8 cellular contexts compared by ENCODE assay signal in the genomic region with DNA sequence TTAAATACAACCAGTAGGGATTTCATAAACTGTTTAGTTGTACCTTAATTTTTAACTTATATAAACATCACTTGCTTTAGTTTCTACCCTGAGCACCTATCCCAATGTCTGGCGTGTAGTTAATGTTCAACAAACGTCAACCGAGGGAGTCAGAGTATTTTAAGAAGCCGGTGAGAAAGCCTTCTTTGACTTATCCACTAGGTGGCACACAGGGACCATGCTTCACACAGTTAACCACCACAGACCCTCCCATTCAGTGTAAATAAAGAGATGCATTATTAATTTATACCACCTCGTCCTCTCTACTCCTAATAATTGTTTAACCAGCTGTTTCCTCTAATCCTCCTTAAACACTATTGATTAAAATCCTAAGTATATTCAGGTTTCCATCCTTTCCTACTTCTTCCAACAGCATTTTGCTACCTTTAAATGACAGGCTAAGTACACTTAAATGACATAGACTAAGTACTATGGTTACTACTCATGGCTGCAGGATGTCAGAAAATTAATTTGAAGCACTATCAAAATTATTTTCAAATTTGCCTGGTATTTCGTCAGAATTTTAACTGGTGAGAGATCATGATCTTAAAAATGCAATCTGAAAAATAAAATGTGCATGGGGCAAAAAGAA. TPM values are rescaled to one million over a fixed set of nuclear protein-coding genes. Genes with fewer than 3 reads are reported as not detected.
A peak's percentile ranks its signal among the peaks of the same experiment; 100 is the strongest.
DNase-seq lines count a peak whose midpoint lies in the region; ATAC-seq and TF ChIP-seq lines count a peak whose summit lies in the region.

No MANE protein-coding gene starts in this region.

- H3K4me3 Mint-ChIP-seq in HFFc6 (peak overlapping the region; percentile 86; the same call in 1 of the 2 replicates), chondrocyte (ENCODE audit: unreplicated experiment) (peak overlapping the region; percentile 84)

- H3K36me3 Mint-ChIP-seq in HFFc6 (ENCODE audit: low read depth) (no peaks in the 10 kb centered on the region), chondrocyte (ENCODE audit: low read depth) (peaks cover 2% of the 10 kb centered on the region)

- TF ChIP-seq RAD21 in liver (IDR thresholded peaks at IDR 0.05) = peak; percentile 98 to 99

- peak; percentile 77 for DNase-seq in ACHN
- DNase-seq in HFFc6 = peak; percentile 35
- DNase-seq in LHCN-M2 (ENCODE audit: low read depth) = peak; percentile 61
- DNase-seq in OCI-M2 (lab: John Stamatoyannopoulos, UW; ENCODE audit: unreplicated experiment) = peak; percentile 19
- no peak for DNase-seq in chondrocyte (ENCODE audit: low spot score)
- DNase-seq in upper lobe of left lung = no peak

- H3K36me3 ChIP-seq in liver (ENCODE audit: control insufficient read depth in 4 of 4, insufficient read depth in 3 of 4, low read depth in 1 of 4, low read length in 3 of 4) (no peaks in the 10 kb centered on the region), upper lobe of left lung (no peaks in the 10 kb centered on the region)

- no peak overlapping the region for H3K9ac ChIP-seq in liver (ENCODE audit: low read depth in 1 of 2, low read length in 2 of 2)

- WGBS in liver = 8% methylated on average over 6 of the region's 6 CpGs
- WGBS in upper lobe of left lung, 2 donors = 6 to 8% methylated on average over 6 of the region's 6 CpGs

- H3K27ac ChIP-seq in liver (ENCODE audit: low read depth in 1 of 2, low read length in 2 of 2) = no peak overlapping the region
- no peak overlapping the region for H3K27ac ChIP-seq in upper lobe of left lung

- H3K27me3 Mint-ChIP-seq in HFFc6 (ENCODE audit: insufficient read depth) (peaks cover 29% of the 10 kb centered on the region; the same call in 1 of the 2 replicates), chondrocyte (ENCODE audit: low read depth) (no peaks in the 10 kb centered on the region)

- TF ChIP-seq EP300 in upper lobe of left lung (IDR thresholded peaks at IDR 0.05) = no peak

- no peaks in the 10 kb centered on the region for H3K9me3 Mint-ChIP-seq in HFFc6
- H3K9me3 Mint-ChIP-seq in chondrocyte (ENCODE audit: low read depth) = no peaks in the 10 kb centered on the region

- TF ChIP-seq CTCF in GM12875 (IDR thresholded peaks at IDR 0.05; ENCODE audit: borderline replicate concordance, insufficient read depth, low read depth, low read length) = peak; percentile 67
- peak; percentile 90 for TF ChIP-seq CTCF in HFFc6 (IDR thresholded peaks at IDR 0.05)
- TF ChIP-seq CTCF in chondrocyte (IDR thresholded peaks at IDR 0.05) = peak; percentile 99
- peak; percentile 85 for TF ChIP-seq CTCF in liver (IDR thresholded peaks at IDR 0.05; ENCODE audit: low read depth, low read length, missing input control)
- peak; percentile 39 to 73 (median 68) for TF ChIP-seq CTCF in upper lobe of left lung (IDR thresholded peaks at IDR 0.05)

- no peak overlapping the region for H3K4me3 ChIP-seq in GM12875 (ENCODE audit: low read depth, low read length)
- no peak overlapping the region for H3K4me3 ChIP-seq in liver (ENCODE audit: low read depth in 1 of 3, low read length in 3 of 3)
- no peak overlapping the region for H3K4me3 ChIP-seq in upper lobe of left lung

- H3K9me3 ChIP-seq in liver (ENCODE audit: control insufficient read depth in 4 of 4, low read length in 3 of 4) = no peaks in the 10 kb centered on the region
- no peaks in the 10 kb centered on the region for H3K9me3 ChIP-seq in upper lobe of left lung

- H3K27me3 ChIP-seq in liver (ENCODE audit: control insufficient read depth in 4 of 4, insufficient read depth in 4 of 4, low read length in 3 of 4) (peaks cover 0 to 8% (median 5%) of the 10 kb centered on the region in 4 donors), upper lobe of left lung (peaks cover 0 to 4% (median 0%) of the 10 kb centered on the region in 4 donors)

- H3K4me1 ChIP-seq in liver (ENCODE audit: control insufficient read depth in 4 of 4, insufficient read depth in 4 of 4, low read length in 3 of 4) (peaks cover 7 to 14% (median 11%) of the 10 kb centered on the region in 4 donors), upper lobe of left lung (peaks cover 8 to 19% (median 9%) of the 10 kb centered on the region in 4 donors)

- peaks cover 32% of the 10 kb centered on the region for H3K4me1 Mint-ChIP-seq in HFFc6 (ENCODE audit: low read depth)
- peaks cover 85% of the 10 kb centered on the region for H3K4me1 Mint-ChIP-seq in chondrocyte (ENCODE audit: low read depth)

- H3K27ac Mint-ChIP-seq in HFFc6 = peak overlapping the region; percentile 3; the same call in 1 of the 2 replicates
- H3K27ac Mint-ChIP-seq in chondrocyte (ENCODE audit: unreplicated experiment) = peak overlapping the region; percentile 95

- ATAC-seq in upper lobe of left lung (ENCODE audit: low FRiP score in 2 of 2) = peak in 1 of 2 donors; percentile 71

- in situ Hi-C loops in ACHN (cut with HindIII; ENCODE audit: low pct_ligation_motif_present, low pct_unique_long_range_greater_than_20kb, low sequenced_read_pairs) = no loop called here

- TF ChIP-seq POLR2A in upper lobe of left lung (IDR thresholded peaks at IDR 0.05) = no peak

TF ChIP-seq in liver, 16 proteins besides CTCF, POLR2A, EP300 and RAD21:
- TF ChIP-seq FOXA2 (IDR thresholded peaks at IDR 0.05) (peak; percentile 64), RXRA (IDR thresholded peaks at IDR 0.05) (no peak), FOXA1 (IDR thresholded peaks at IDR 0.05) (peak; percentile 6)

RNA-seq across cellular contexts. Expression of a gene that starts 2.3 kb away (rescaled TPM):
- total RNA-seq in HFFc6 (2021; fragmentation: NEBNext Ultra II Directional; extraction: Animal tissue kit (Norgen Biotek cat#: 25700)) = 100 to 1,000 TPM in 4 of 6 experiments, 10 to 100 TPM in 2; 10.2 to 118 (median 112) TPM
- total RNA-seq in LHCN-M2 (2014; rRNA removed) (under 0.01 TPM in 1 of 2 replicates, not detected in the other), chondrocyte (248 to 316 TPM (median 275 TPM) in 3 replicates), liver (1 to 10 TPM in 1 of 2 donors, not detected in 1; 1.3 TPM), upper lobe of left lung (under 1 TPM in 2 of 6 donors, not detected in 4; 0.30 to 0.46 TPM)
- 0.17 TPM for polyA plus RNA-seq in LHCN-M2 (2012)
- under 1 TPM in 1 of 2 donors, not detected in 1; 0.07 TPM for polyA plus RNA-seq in liver

Comparison
In these comparisons a context has a peak if more than half of its experiments do, and no peak if none do; other contexts are left out.
1. DNase-seq: peak in ACHN (single experiment), HFFc6 (single experiment), LHCN-M2 (single experiment) and OCI-M2 (single experiment); none in chondrocyte (single experiment) and upper lobe of left lung (0 of 2).
2. RNA of a gene that starts 2.3 kb away (total RNA-seq): 248 to 316 TPM in chondrocyte and 10.2 to 118 TPM in HFFc6; 1.3 TPM in liver, 0.30 to 0.46 TPM in upper lobe of left lung and under 0.01 TPM in LHCN-M2; every median in the first group is over 4 times any median in the second.
3. Peak in every context shown above with its lines, with median percentiles within 50 percentile points of each other: CTCF ChIP-seq.